Comparison of ENCODE assay signal across 12 cellular contexts in genomic region chr18:35998967-35999366, GRCh38.
DNase-seq lines count a peak whose midpoint lies in the region; ATAC-seq and TF ChIP-seq lines count a peak whose summit lies in the region.
"Had no signal": no experiment of that assay in that cellular context is flagged by ENCODE, and none has a peak within 500 bp of the region (broad histone marks: within the 10 kb centered on the region; RNA-seq: fewer than 3 reads in every experiment).

No MANE protein-coding gene starts in this region.

- no peaks in the 10 kb centered on the region for H3K4me1 ChIP-seq in A673 (ENCODE audit: insufficient read depth, low read length, poor library complexity, severe bottlenecking)
- no peaks in the 10 kb centered on the region for H3K4me1 ChIP-seq in Panc1 (ENCODE audit: control insufficient read depth, insufficient read depth, low read length)
- no peaks in the 10 kb centered on the region for H3K4me1 ChIP-seq in Peyer's patch

- H3K4me3 ChIP-seq in A673 (ENCODE audit: low read depth, low read length, poor library complexity, severe bottlenecking) (no peak overlapping the region), GM12865 (ENCODE audit: low read depth, low read length) (no peak overlapping the region), Panc1 (ENCODE audit: low read depth in 2 of 2, low read length in 2 of 2) (no peak overlapping the region), fibroblast of pulmonary artery (replicated peaks; ENCODE audit: low read depth, low read length) (no peak overlapping the region), Peyer's patch (no peak overlapping the region)

- CTCF ChIA-PET in A673 (lab: Charles Lee) (no interaction called here), Panc1 (lab: Charles Lee) (no interaction called here)

- no peak for ATAC-seq in Panc1
- ATAC-seq in HG03095 (IDR thresholded peaks at IDR 0.05; ENCODE audit: unreplicated experiment), result no peak
- ATAC-seq in GM21717 (IDR thresholded peaks at IDR 0.05; ENCODE audit: unreplicated experiment), result no peak
- no peak for ATAC-seq in GM19324 (IDR thresholded peaks at IDR 0.05; ENCODE audit: low FRiP score, unreplicated experiment)

- H3K9me3 ChIP-seq in A673 (ENCODE audit: low read depth, low read length, poor library complexity, severe bottlenecking) (no peaks in the 10 kb centered on the region), Panc1 (ENCODE audit: control insufficient read depth, insufficient read depth, low read depth, low read length) (no peaks in the 10 kb centered on the region), Peyer's patch (no peaks in the 10 kb centered on the region)

- peak; percentile 49 for TF ChIP-seq CTCF in A673 (conservative IDR thresholded peaks at IDR 0.05; ENCODE audit: low read depth, low read length)
- TF ChIP-seq CTCF in GM12865 (IDR thresholded peaks at IDR 0.05; ENCODE audit: insufficient read depth, low read depth, low read length, missing control alignments), result peak; percentile 17
- TF ChIP-seq CTCF in Panc1 (IDR thresholded peaks at IDR 0.05), result peak; percentile 33; the same call in 1 of the 2 replicates
- peak; percentile 41 for TF ChIP-seq CTCF in fibroblast of pulmonary artery (IDR thresholded peaks at IDR 0.05; ENCODE audit: low read length, missing control alignments)
- TF ChIP-seq CTCF in Peyer's patch (IDR thresholded peaks at IDR 0.05), result peak in 3 of 6 experiments; percentile 18 to 32 (median 24)

- H3K27me3 ChIP-seq in A673 (replicated peaks; ENCODE audit: insufficient read depth, low read depth, low read length, poor library complexity), result no peaks in the 10 kb centered on the region
- no peaks in the 10 kb centered on the region for H3K27me3 ChIP-seq in Panc1 (ENCODE audit: control insufficient read depth, insufficient read depth, low read length)
- H3K27me3 ChIP-seq in Peyer's patch, result no peaks in the 10 kb centered on the region

- intact Hi-C loops in A673 (cut with micrococcal nuclease; ENCODE audit: unreplicated experiment) (no loop called here), Panc1 (cut with micrococcal nuclease; ENCODE audit: unreplicated experiment) (no loop called here)

- no peak for TF ChIP-seq POLR2A in Peyer's patch (IDR thresholded peaks at IDR 0.05)

- no TSS peak for BruUV-seq in A673 (replicated peaks; lab: Mats Ljungman, UMichigan)
- no TSS peak for BruUV-seq in Panc1 (replicated peaks; lab: Mats Ljungman, UMichigan)

- in situ Hi-C loops in Panc1 (cut with HindIII; ENCODE audit: low pct_unique_long_range_greater_than_20kb, low sequenced_read_pairs), result no loop called here

- H3K27ac ChIP-seq in A673 (ENCODE audit: low read depth, low read length, poor library complexity, severe bottlenecking), result no peak overlapping the region
- H3K27ac ChIP-seq in Panc1 (ENCODE audit: low read length), result no peak overlapping the region
- H3K27ac ChIP-seq in Peyer's patch, result no peak overlapping the region

- DNase-seq in A673 (ENCODE audit: low spot score), result peak; percentile 27
- peak; percentile 14 for DNase-seq in GM12865 (ENCODE audit: low read depth)
- DNase-seq in Panc1 (ENCODE audit: low read depth, low spot score), result no peak
- peak; percentile 22 for DNase-seq in fibroblast of pulmonary artery (ENCODE audit: low read depth)
- DNase-seq in Peyer's patch, result no peak
- DNase-seq: activated CD4-positive, alpha-beta T cell treated with anti-CD3 and anti-CD28 coated beads for 48 hours; amygdala; naive thymus-derived CD8-positive, alpha-beta T cell; NCI-H345 had no signal

- H3K36me3 ChIP-seq in A673 (ENCODE audit: insufficient read depth, low read length, poor library complexity, severe bottlenecking) (no peaks in the 10 kb centered on the region), Panc1 (ENCODE audit: control insufficient read depth, insufficient read depth, low read length) (no peaks in the 10 kb centered on the region), Peyer's patch (no peaks in the 10 kb centered on the region)

- POLR2A ChIA-PET in A673 (lab: Charles Lee; ENCODE audit: low non-redundant PET), result interaction anchor here (0.7 kb wide), 1 partner anchor 8 kb away, joined by 3 read pairs; no protein-coding TSS in a partner anchor
- POLR2A ChIA-PET in Panc1 (lab: Charles Lee), result no interaction called here

Comparison
In these comparisons a context has a peak if more than half of its experiments do, and no peak if none do; other contexts are left out.
1. DNase-seq: peak in A673 (single experiment), GM12865 (single experiment) and fibroblast of pulmonary artery (single experiment); none in Panc1 (single experiment) and Peyer's patch (0 of 3).